In the genomic region with DNA sequence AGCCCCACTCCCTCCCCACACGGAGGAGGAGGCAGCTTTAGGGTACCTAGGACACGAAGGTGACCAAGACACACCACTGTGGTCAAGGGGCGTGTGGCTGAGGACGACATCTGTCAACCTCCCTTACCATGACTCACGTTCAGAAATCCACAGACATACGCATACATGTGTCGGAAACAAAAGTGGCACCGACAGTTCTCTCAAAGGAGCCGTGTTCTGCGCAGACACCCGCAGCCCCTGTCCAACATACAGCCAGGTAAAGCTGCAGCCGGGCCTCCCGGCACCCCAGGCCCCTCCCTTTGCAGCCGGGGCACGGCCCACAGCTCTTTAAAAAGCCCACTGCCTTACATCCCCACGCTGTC, we compare ENCODE assay signal across 9 cellular contexts. TPM values are rescaled to one million over a fixed set of nuclear protein-coding genes. Genes with fewer than 3 reads are reported as not detected.
DNase-seq lines count a peak whose midpoint lies in the region; ATAC-seq, FAIRE-seq and TF ChIP-seq lines count a peak whose summit lies in the region.
"Had no signal": no experiment of that assay in that cellular context is flagged by ENCODE, and none has a peak within 500 bp of the region (broad histone marks: within the 10 kb centered on the region; RNA-seq: fewer than 3 reads in every experiment).

No MANE protein-coding gene starts in this region.

- TF ChIP-seq CTCF in DOHH2 (IDR thresholded peaks at IDR 0.05; ENCODE audit: low read depth, low read length, poor library complexity, severe bottlenecking) (no peak), OCI-LY3 (IDR thresholded peaks at IDR 0.05; ENCODE audit: low read depth, low read length) (no peak), chondrocyte (IDR thresholded peaks at IDR 0.05) (no peak), pancreas (IDR thresholded peaks at IDR 0.05) (no peak)

- peak overlapping the region; percentile 88 for H3K27ac ChIP-seq in DOHH2 (ENCODE audit: low read depth, low read length)
- H3K27ac ChIP-seq in OCI-LY3 (ENCODE audit: low read length) = peak overlapping the region; percentile 99
- peak overlapping the region; percentile 44 to 69 (median 58) for H3K27ac ChIP-seq in pancreas

- H3K27me3 Mint-ChIP-seq in chondrocyte (ENCODE audit: low read depth) = no peaks in the 10 kb centered on the region

- peak overlapping the region; percentile 95 for H3K4me2 ChIP-seq in DOHH2 (ENCODE audit: low read length)
- peak overlapping the region; percentile 98 for H3K4me2 ChIP-seq in OCI-LY3 (ENCODE audit: low read length)

- H3K4me1 ChIP-seq in DOHH2 (ENCODE audit: control insufficient read depth, low read length) (peaks cover 99% of the 10 kb centered on the region), OCI-LY3 (ENCODE audit: low read length) (peaks cover 85% of the 10 kb centered on the region), pancreas (peaks cover 0 to 11% (median 3%) of the 10 kb centered on the region in 3 donors)

- H3K9ac ChIP-seq in OCI-LY3 (ENCODE audit: low read length) = peak overlapping the region; percentile 69

- peaks cover 14% of the 10 kb centered on the region; the same call in 1 of the 2 replicates for H3K36me3 ChIP-seq in DOHH2 (ENCODE audit: control insufficient read depth, low read length)
- H3K36me3 ChIP-seq in OCI-LY3 (replicated peaks; ENCODE audit: low read depth, low read length) = peaks cover 9% of the 10 kb centered on the region
- H3K36me3 ChIP-seq in pancreas = no peaks in the 10 kb centered on the region

- 0 out of 2 replicates have a peak overlapping the region, but pooled peaks have one; percentile 2 for H2AFZ ChIP-seq in OCI-LY3 (ENCODE audit: low read depth, low read length)

- FAIRE-seq in pancreas (lab: Jason Lieb, UNC) = no peak
- FAIRE-seq: colon had no signal

- H3K9me2 ChIP-seq in DOHH2 (replicated peaks; ENCODE audit: control insufficient read depth, low read length) = no peaks in the 10 kb centered on the region

- H3K27me3 ChIP-seq in DOHH2 (ENCODE audit: control insufficient read depth, low read length) (no peaks in the 10 kb centered on the region), OCI-LY3 (ENCODE audit: low read depth, low read length) (no peaks in the 10 kb centered on the region), pancreas (no peaks in the 10 kb centered on the region)

- peaks cover 53% of the 10 kb centered on the region for H3F3A ChIP-seq in DOHH2 (ENCODE audit: control insufficient read depth, insufficient read depth)

- H4K20me1 ChIP-seq in DOHH2 (ENCODE audit: control insufficient read depth, insufficient read depth, low read depth, low read length) (no peaks in the 10 kb centered on the region), OCI-LY3 (ENCODE audit: insufficient read depth, low read length) (no peaks in the 10 kb centered on the region)

- WGBS in pancreas, 2 donors = 41 to 43% methylated on average over 16 of the region's 16 CpGs

- H3K4me1 Mint-ChIP-seq in chondrocyte (ENCODE audit: low read depth) = peaks cover 24% of the 10 kb centered on the region

- H3K79me2 ChIP-seq in DOHH2 (ENCODE audit: control insufficient read depth, low read length) (peaks cover 35% of the 10 kb centered on the region), OCI-LY3 (ENCODE audit: low read length) (no peaks in the 10 kb centered on the region)

- H3K27ac Mint-ChIP-seq in chondrocyte (ENCODE audit: unreplicated experiment) = peak overlapping the region; percentile 99

- intact Hi-C loops in pancreas (cut with DNase I) = no loop called here

- H3K4me3 ChIP-seq in DOHH2 (ENCODE audit: low read length) (peak overlapping the region; percentile 78), OCI-LY3 (ENCODE audit: low read length) (peak overlapping the region; percentile 71), pancreas (peak overlapping the region; percentile 11 to 52 (median 32))

- no peaks in the 10 kb centered on the region for H3K36me3 Mint-ChIP-seq in chondrocyte (ENCODE audit: low read depth)

- ATAC-seq in pancreas (peak; percentile 33 to 50 (median 47)), GM18907 (IDR thresholded peaks at IDR 0.05; ENCODE audit: unreplicated experiment) (no peak)

- H3K9me3 Mint-ChIP-seq in chondrocyte (ENCODE audit: low read depth) = no peaks in the 10 kb centered on the region

- DNase-seq in chondrocyte (ENCODE audit: low spot score) = no peak
- no peak for DNase-seq in pancreas
- DNase-seq in NCI-H446 (lab: John Stamatoyannopoulos, UW) = no peak
- no peak for DNase-seq in COLO829 (ENCODE audit: low spot score)
- no peak for DNase-seq in NCI-H1436 treated with DMSO at 0.1 percent for 48 hours (lab: John Stamatoyannopoulos, UW)

- H3K4me3 Mint-ChIP-seq in chondrocyte (ENCODE audit: unreplicated experiment) = peak overlapping the region; percentile 80

- H3K9me3 ChIP-seq in DOHH2 (ENCODE audit: control insufficient read depth, insufficient read depth, low read length) (no peaks in the 10 kb centered on the region), OCI-LY3 (ENCODE audit: insufficient read depth, low read length) (peaks cover 7% of the 10 kb centered on the region; the same call in 1 of the 2 replicates), pancreas (no peaks in the 10 kb centered on the region)

RNA-seq across cellular contexts. Expression of gene KLHDC4, which starts 40.4 kb away (rescaled TPM):
- 19.8 to 21.2 TPM (median 20.5 TPM) in 3 replicates for total RNA-seq in chondrocyte
- 10 to 100 TPM; 15.5 to 27.3 (median 25.2) TPM for total RNA-seq in pancreas
- 10 to 100 TPM; 79.3 to 82.1 TPM for polyA plus RNA-seq in pancreas
